In genomic region chr18:67072789-67073188, GRCh38 we compare ENCODE assay signal across 18 cellular contexts.
DNase-seq lines count a peak whose midpoint lies in the region; FAIRE-seq and TF ChIP-seq lines count a peak whose summit lies in the region.
"Had no signal": no experiment of that assay in that cellular context is flagged by ENCODE, and none has a peak within 500 bp of the region (broad histone marks: within the 10 kb centered on the region; RNA-seq: fewer than 3 reads in every experiment).

No MANE protein-coding gene starts in this region.

- H3K9ac ChIP-seq in endothelial cell of umbilical vein (replicated peaks; ENCODE audit: extremely low read depth, insufficient read depth, low read length) (no peak overlapping the region), GM23248 (no peak overlapping the region)

- H3K27me3 ChIP-seq in endothelial cell of umbilical vein (ENCODE audit: control insufficient read depth in 2 of 2, insufficient read depth in 2 of 2, low read length in 2 of 2) (no peaks in the 10 kb centered on the region), GM23248 (replicated peaks; ENCODE audit: insufficient read depth) (no peaks in the 10 kb centered on the region)

- POLR2A ChIA-PET in endothelial cell of umbilical vein (lab: Charles Lee), result no interaction called here

- in situ Hi-C loops in GM23248 (cut with MboI), result no loop called here

- WGBS in GM23248 (ENCODE audit: low coverage in 1 of 2, low lambda C conversion rate in 2 of 2, missing lambda C conversion rate in 2 of 2), 2 experiments, result 12 to 13% methylated on average over 2 of the region's 2 CpGs

- dilution Hi-C loops in endothelial cell of umbilical vein (cut with MboI; ENCODE audit: extremely low pct_ligation_motif_present, low sequenced_read_pairs), result no loop called here

- H3K9me3 ChIP-seq in endothelial cell of umbilical vein (replicated peaks; ENCODE audit: control insufficient read depth, insufficient read depth, low read length) (no peaks in the 10 kb centered on the region), GM23248 (ENCODE audit: low read depth) (no peaks in the 10 kb centered on the region)
- H3K9me3 ChIP-seq: A549 had no signal

- H3K4me3 ChIP-seq in endothelial cell of umbilical vein (replicated peaks in 1 of 3; ENCODE audit: insufficient read depth in 1 of 3, low read depth in 1 of 3, low read length in 3 of 3) (no peak overlapping the region), GM23248 (no peak overlapping the region)
- H3K4me3 ChIP-seq: A549 had no signal

- no peaks in the 10 kb centered on the region for H3F3A ChIP-seq in GM23248 (ENCODE audit: insufficient read depth)

- H3K36me3 ChIP-seq in endothelial cell of umbilical vein (ENCODE audit: control insufficient read depth in 2 of 2, extremely low read depth in 1 of 2, insufficient read depth in 2 of 2, low read length in 2 of 2) (no peaks in the 10 kb centered on the region), GM23248 (ENCODE audit: low read depth) (no peaks in the 10 kb centered on the region)

- H3K4me1 ChIP-seq in endothelial cell of umbilical vein (ENCODE audit: control insufficient read depth, extremely low read depth, insufficient read depth, low read length) (no peaks in the 10 kb centered on the region), GM23248 (ENCODE audit: insufficient read depth) (no peaks in the 10 kb centered on the region)
- H3K4me1 ChIP-seq: A549 had no signal

- TF ChIP-seq POLR2A in endothelial cell of umbilical vein (IDR thresholded peaks at IDR 0.05; ENCODE audit: low read depth, low read length), result no peak

- H3K27ac ChIP-seq in endothelial cell of umbilical vein (ENCODE audit: insufficient read depth, low read depth, low read length), result no peak overlapping the region
- H3K27ac ChIP-seq in GM23248, result no peak overlapping the region
- H3K27ac ChIP-seq: A549 had no signal

- CTCF ChIA-PET in endothelial cell of umbilical vein (lab: Charles Lee), result no interaction called here

- H3K9me2 ChIP-seq in GM23248 (ENCODE audit: insufficient read depth), result no peaks in the 10 kb centered on the region

- H4K20me1 ChIP-seq in endothelial cell of umbilical vein (replicated peaks; ENCODE audit: control insufficient read depth, extremely low read depth, insufficient read depth, low read length) (no peaks in the 10 kb centered on the region), GM23248 (ENCODE audit: insufficient read depth) (no peaks in the 10 kb centered on the region)

- intact Hi-C loops in endothelial cell of umbilical vein (cut with micrococcal nuclease), result no loop called here

- H2AFZ ChIP-seq in endothelial cell of umbilical vein (ENCODE audit: low read depth, low read length) (no peak overlapping the region), GM23248 (no peak overlapping the region)

- BruUV-seq in endothelial cell of umbilical vein (replicated peaks; lab: Mats Ljungman, UMichigan), result no TSS peak

- no peak for FAIRE-seq in endothelial cell of umbilical vein (lab: Jason Lieb, UNC)
- FAIRE-seq: A549, RCC 7860 had no signal

- H3K4me2 ChIP-seq in endothelial cell of umbilical vein (ENCODE audit: insufficient read depth, low read length) (no peak overlapping the region), GM23248 (ENCODE audit: unreplicated experiment) (no peak overlapping the region)
- H3K4me2 ChIP-seq: A549 had no signal

- no peak for TF ChIP-seq CTCF in endothelial cell of umbilical vein (IDR thresholded peaks at IDR 0.05; ENCODE audit: extremely low read depth in 1 of 2, insufficient read depth in 1 of 2, low read depth in 1 of 2, low read length in 2 of 2)

- H3K9me1 ChIP-seq in endothelial cell of umbilical vein (replicated peaks; ENCODE audit: control insufficient read depth, extremely low read depth, insufficient read depth, low read length), result no peaks in the 10 kb centered on the region

- H3K79me2 ChIP-seq in endothelial cell of umbilical vein (ENCODE audit: control insufficient read depth, insufficient read depth, low read length) (no peaks in the 10 kb centered on the region), GM23248 (ENCODE audit: insufficient read depth) (no peaks in the 10 kb centered on the region)

- DNase-seq in NCI-H2227 (lab: John Stamatoyannopoulos, UW; ENCODE audit: unreplicated experiment) (peak; percentile 1), NCI-H2227 treated with DMSO at 0.1 percent for 48 hours (lab: John Stamatoyannopoulos, UW) (no peak), NCI-H2171 treated with DMSO at 0.1 percent for 48 hours (lab: John Stamatoyannopoulos, UW) (peak; percentile 81), endothelial cell of umbilical vein (ENCODE audit: low read depth, low spot score) (peak; percentile 5), RKO (ENCODE audit: low spot score) (no peak), GM23248 (no peak), SHP77 (lab: John Stamatoyannopoulos, UW) (no peak)
- DNase-seq: Calu3, GF-D8, H9, MV-4-11, NCI-H1436 treated with DMSO at 0.1 percent for 48 hours, NCI-H2107, NCI-H524, SIG-M5, SW 1271 had no signal

TF ChIP-seq in endothelial cell of umbilical vein, 7 proteins besides CTCF, POLR2A, EP300 and RAD21:
- no peak for TF ChIP-seq MAX (IDR thresholded peaks at IDR 0.05; ENCODE audit: insufficient read depth, insufficient read length)
- TF ChIP-seq JUN (IDR thresholded peaks at IDR 0.05; ENCODE audit: borderline replicate concordance, insufficient read depth, insufficient read length, low read depth), result peak; percentile 36

Comparison
In these comparisons a context has a peak if more than half of its experiments do, and no peak if none do; other contexts are left out.
1. DNase-seq: peak in NCI-H2227 (single experiment), NCI-H2171 treated with DMSO at 0.1 percent for 48 hours (single experiment) and endothelial cell of umbilical vein (single experiment); none in NCI-H2227 treated with DMSO at 0.1 percent for 48 hours (single experiment), RKO (single experiment), GM23248 (single experiment) and SHP77 (0 of 2).